In the genomic region with DNA sequence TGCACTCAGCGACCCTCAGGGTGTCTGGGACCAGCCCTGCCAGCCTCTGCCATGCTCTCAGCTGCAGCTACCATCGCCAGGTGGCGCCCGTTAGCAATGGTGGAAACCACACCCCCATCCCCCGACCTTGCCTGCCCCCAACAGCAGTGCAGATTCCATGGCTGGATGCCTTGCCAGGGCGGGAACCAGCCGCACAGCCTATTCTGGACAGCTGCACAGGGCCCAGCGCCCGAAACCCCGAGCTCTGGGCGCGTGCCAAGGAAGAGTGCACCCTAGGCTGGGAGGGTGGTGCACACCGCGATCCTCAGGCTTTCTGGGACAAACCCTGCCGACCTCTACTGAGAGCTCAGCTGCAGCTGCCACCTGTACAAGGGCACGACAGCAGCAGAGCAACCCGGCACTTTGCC, we compare ENCODE assay signal across 8 cellular contexts.
DNase-seq lines count a peak whose midpoint lies in the region; ATAC-seq, FAIRE-seq and TF ChIP-seq lines count a peak whose summit lies in the region.
"Not testable (repeated sequence)": the region's sequence is repeated elsewhere in the genome, so short reads cannot be mapped to it uniquely, and the experiment has no call there.

No MANE protein-coding gene starts in this region.

- H3K4me1 ChIP-seq in ES-I3 (ENCODE audit: insufficient read depth, low read length); OCI-LY3 (ENCODE audit: low read length); pancreas; upper lobe of right lung: not testable (repeated sequence)

- not testable (repeated sequence) for H3K9me3 Mint-ChIP-seq in WTC11

- not testable (repeated sequence) for TF ChIP-seq CTCF in OCI-LY3 (IDR thresholded peaks at IDR 0.05; ENCODE audit: low read depth, low read length); WTC11 (IDR thresholded peaks at IDR 0.05); pancreas (IDR thresholded peaks at IDR 0.05); upper lobe of right lung (IDR thresholded peaks at IDR 0.05)

- H3K4me3 Mint-ChIP-seq in WTC11, result not testable (repeated sequence)

- not testable (repeated sequence) for H3K27ac ChIP-seq in OCI-LY3 (ENCODE audit: low read length); pancreas; upper lobe of right lung

- H3K27ac Mint-ChIP-seq in WTC11, result not testable (repeated sequence)

- H3K9ac ChIP-seq in ES-I3 (ENCODE audit: low read depth, low read length), result peak overlapping the region; percentile 20; the same call in 1 of the 2 replicates
- H3K9ac ChIP-seq in OCI-LY3 (ENCODE audit: low read length), result peak overlapping the region; percentile 47; the same call in 1 of the 2 replicates

- H4K20me1 ChIP-seq in OCI-LY3 (ENCODE audit: insufficient read depth, low read length), result not testable (repeated sequence)

- intact Hi-C loops in pancreas (cut with DNase I); upper lobe of right lung (cut with DNase I): not testable (repeated sequence)

- H3K4me2 ChIP-seq in OCI-LY3 (ENCODE audit: low read length), result peak overlapping the region; percentile 72

- H2AFZ ChIP-seq in OCI-LY3 (ENCODE audit: low read depth, low read length), result not testable (repeated sequence)

- POLR2A ChIA-PET in WTC11 (lab: Charles Lee), result not testable (repeated sequence)

- not testable (repeated sequence) for H3K36me3 Mint-ChIP-seq in WTC11

- H3K9me3 ChIP-seq in ES-I3 (ENCODE audit: control insufficient read depth, insufficient read depth, low read length); OCI-LY3 (ENCODE audit: insufficient read depth, low read length); pancreas; upper lobe of right lung: not testable (repeated sequence)

- H3K4me3 ChIP-seq in OCI-LY3 (ENCODE audit: low read length), result peak overlapping the region; percentile 74
- H3K4me3 ChIP-seq in pancreas, upper lobe of right lung: not testable (repeated sequence)

- H3K27me3 ChIP-seq in OCI-LY3 (ENCODE audit: low read depth, low read length); pancreas; upper lobe of right lung: not testable (repeated sequence)

- 51 to 61% methylated on average over 12 of the region's 17 CpGs for WGBS in pancreas, 2 donors

- H3K4me1 Mint-ChIP-seq in WTC11, result not testable (repeated sequence)

- not testable (repeated sequence) for H3K27me3 Mint-ChIP-seq in WTC11 (ENCODE audit: low read depth)

- CTCF ChIA-PET in WTC11 (lab: Charles Lee), result not testable (repeated sequence)

- not testable (repeated sequence) for H3K79me2 ChIP-seq in OCI-LY3 (ENCODE audit: low read length)

- ATAC-seq in HG03439 (IDR thresholded peaks at IDR 0.05; ENCODE audit: unreplicated experiment), result peak; percentile 54
- ATAC-seq in WTC11, result peak; percentile 62
- ATAC-seq in left lobe of liver, result peak; percentile 76
- ATAC-seq in pancreas, result peak; percentile 76 to 98 (median 92)
- ATAC-seq in upper lobe of right lung, result peak; percentile 89

- H3K36me3 ChIP-seq in ES-I3 (ENCODE audit: insufficient read depth, low read length); OCI-LY3 (replicated peaks; ENCODE audit: low read depth, low read length); pancreas; upper lobe of right lung: not testable (repeated sequence)

- not testable (repeated sequence) for DNase-seq in WTC11 (ENCODE audit: low spot score); left lobe of liver (ENCODE audit: low spot score)
- DNase-seq in glomerular visceral epithelial cell (ENCODE audit: extremely low spot score) (peak; percentile 1), pancreas (peak in 3 of 6 donors; percentile 12 to 77 (median 49)), upper lobe of right lung (peak; percentile 58)

- FAIRE-seq in pancreas (lab: Jason Lieb, UNC), result not testable (repeated sequence)
